ENCODE assay signal across 1 cellular context in genomic region chr1:226082587-226082917, GRCh38.
TF ChIP-seq lines count a peak whose summit lies in the region.

No MANE protein-coding gene starts in this region.

TF ChIP-seq in endothelial cell of umbilical vein, 7 proteins besides CTCF, POLR2A, EP300 and RAD21 (continued from another document):
- TF ChIP-seq MAX (IDR thresholded peaks at IDR 0.05; ENCODE audit: insufficient read depth, insufficient read length) = no peak
